35 cellular contexts compared by ENCODE assay signal in the genomic region with DNA sequence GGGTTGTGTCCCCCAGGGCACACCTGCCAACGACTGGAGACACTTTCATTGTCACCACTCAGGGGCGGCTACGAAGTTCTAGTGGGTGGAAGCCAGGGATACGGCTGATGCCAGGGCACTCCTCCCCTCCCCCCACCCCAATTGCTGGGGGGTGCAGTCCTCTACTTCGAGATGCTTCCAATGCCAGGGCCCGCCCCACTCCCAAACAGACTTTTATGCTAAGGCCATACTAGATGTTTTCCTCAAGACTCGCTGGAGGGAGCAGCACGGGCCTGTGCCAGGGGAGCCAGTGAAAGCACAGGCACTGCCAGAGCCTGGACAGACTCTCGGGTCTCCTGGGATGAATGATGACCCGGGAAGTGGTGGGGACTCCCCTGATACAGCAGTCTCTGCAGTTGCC.
DNase-seq lines count a peak whose midpoint lies in the region; ATAC-seq, FAIRE-seq and TF ChIP-seq lines count a peak whose summit lies in the region.
"Had no signal": no experiment of that assay in that cellular context is flagged by ENCODE, and none has a peak within 500 bp of the region (broad histone marks: within the 10 kb centered on the region; RNA-seq: fewer than 3 reads in every experiment).

No MANE protein-coding gene starts in this region.

- TF ChIP-seq CTCF in HepG2 (CRISPR knock-in tag; IDR thresholded peaks at IDR 0.05) = no peak
- no peak for TF ChIP-seq CTCF in PC-3 (conservative IDR thresholded peaks at IDR 0.05; ENCODE audit: low read depth, low read length)

- no peak overlapping the region for H2BK12ac ChIP-seq in neuronal stem cell (ENCODE audit: low read length)

- no peak overlapping the region for H2BK120ac ChIP-seq in neuronal stem cell (ENCODE audit: low read depth, low read length)

- peak overlapping the region; percentile 7 for H3K18ac ChIP-seq in neuronal stem cell (ENCODE audit: low read length)

- no peak overlapping the region for H2BK5ac ChIP-seq in neuronal stem cell (ENCODE audit: low read length)

- BruUV-seq in HepG2 (replicated peaks; lab: Mats Ljungman, UMichigan) = no TSS peak
- BruUV-seq in PC-3 (replicated peaks; lab: Mats Ljungman, UMichigan) = no TSS peak

- no peak for TF ChIP-seq EP300 in HepG2 (IDR thresholded peaks at IDR 0.05; ENCODE audit: low read depth in 2 of 2, low read length in 2 of 2)
- no peak for TF ChIP-seq EP300 in HepG2 (CRISPR knock-in tag; IDR thresholded peaks at IDR 0.05; ENCODE audit: borderline replicate concordance)

- H3K4me1 ChIP-seq in HepG2 (ENCODE audit: insufficient read depth, low read length) = peaks cover 9% of the 10 kb centered on the region; the same call in 1 of the 2 replicates
- H3K4me1 ChIP-seq in neuronal stem cell (ENCODE audit: control insufficient read depth in 2 of 2, insufficient read depth in 1 of 2, low read depth in 1 of 2, low read length in 2 of 2) = no peaks in the 10 kb centered on the region
- no peaks in the 10 kb centered on the region for H3K4me1 ChIP-seq in PC-3 (ENCODE audit: insufficient read depth, low read length)
- H3K4me1 ChIP-seq: BE2C; BLaER1; BLaER1 treated with 17β-estradiol and CSF1 and Interleukin-3, amounts not matched to agents 10 nM and 100 nM; Caco-2 had no signal

- H3K9me2 ChIP-seq in PC-3 (replicated peaks; ENCODE audit: low read length) = no peaks in the 10 kb centered on the region

- CTCF ChIA-PET in HepG2 (lab: Yijun Ruan, JAX; ENCODE audit: low intra/inter-chr PET ratio, low total read pairs) (no interaction called here), PC-3 (lab: Charles Lee) (no interaction called here)

- no peak overlapping the region for H4K91ac ChIP-seq in neuronal stem cell (ENCODE audit: low read depth, low read length, poor library complexity)

- intact Hi-C loops in HepG2 (cut with micrococcal nuclease; ENCODE audit: unreplicated experiment) = no loop called here
- intact Hi-C loops in PC-3 (cut with micrococcal nuclease) = no loop called here

- in situ Hi-C loops in HepG2 (cut with HindIII; ENCODE audit: extremely low pct_ligation_motif_present, low pct_unique_long_range_greater_than_20kb) = no loop called here

- POLR2A ChIA-PET in HepG2 (lab: Yijun Ruan, JAX) = interaction anchor here (0.8 kb wide), 1 partner anchor 12 kb away, joined by 4 read pairs; no protein-coding TSS in a partner anchor
- POLR2A ChIA-PET in PC-3 (lab: Charles Lee; ENCODE audit: unreplicated experiment) = no interaction called here

- H3K27ac ChIP-seq in HepG2 (ENCODE audit: extremely low read length, insufficient read depth, low read length) (no peak overlapping the region), neuronal stem cell (replicated peaks; ENCODE audit: low read length) (no peak overlapping the region), PC-3 (ENCODE audit: low read length) (no peak overlapping the region)
- H3K27ac ChIP-seq: 22Rv1; BLaER1; BLaER1 treated with 17β-estradiol and CSF1 and Interleukin-3, amounts not matched to agents 10 nM and 100 nM; C4-2B had no signal

- DNase-seq in HepG2 (ENCODE audit: low spot score) = no peak
- peak; percentile 64 for DNase-seq in mesenteric fat pad (ENCODE audit: low spot score)
- no peak for DNase-seq in neuronal stem cell (ENCODE audit: low spot score)
- DNase-seq in stimulated activated CD8-positive, alpha-beta memory T cell treated with anti-CD3 and anti-CD28 coated beads, Interleukin-4, amount 100 ng/mL, for 48 hours = peak; percentile 2
- no peak for DNase-seq in dedifferentiated amniotic fluid mesenchymal stem cell (ENCODE audit: extremely low spot score)
- DNase-seq in PC-3 = no peak
- no peak for DNase-seq in activated CD4-positive, alpha-beta T cell treated with anti-CD3 and anti-CD28 coated beads for 1 hour
- DNase-seq: 8988T; ACHN; AML-193; BE2C; C1 segment of cervical spinal cord; Caco-2; Calu3; CD4-positive, alpha-beta memory T cell; CD4-positive, alpha-beta T cell; CD4-positive, CD25-positive, alpha-beta regulatory T cell; CD8-positive, alpha-beta memory T cell; CD8-positive, alpha-beta T cell; COR-L47; DMS 273 treated with DMSO at 0.1 percent for 48 hours; DMS153; DMS53; DMS79; DMS79 treated with DMSO at 0.1 percent for 48 hours; DND-41; EL had no signal

- no peaks in the 10 kb centered on the region for H3K79me1 ChIP-seq in neuronal stem cell (ENCODE audit: low read depth, low read length)

- TF ChIP-seq POLR2A in HepG2 (IDR thresholded peaks at IDR 0.05; ENCODE audit: insufficient read depth in 1 of 2, low read depth in 2 of 2, low read length in 2 of 2) = no peak

- no peak overlapping the region for H3K4me3 ChIP-seq in HepG2 (replicated peaks in 1 of 3; ENCODE audit: insufficient read depth in 1 of 3, low read depth in 2 of 3, low read length in 3 of 3)
- no peak overlapping the region for H3K4me3 ChIP-seq in neuronal stem cell (ENCODE audit: low read length in 2 of 2)
- H3K4me3 ChIP-seq in PC-3 (ENCODE audit: low read length) = no peak overlapping the region
- H3K4me3 ChIP-seq: A549; BLaER1; BLaER1 treated with 17β-estradiol and CSF1 and Interleukin-3, amounts not matched to agents 10 nM and 100 nM had no signal

- no peaks in the 10 kb centered on the region for H3K36me3 ChIP-seq in HepG2 (replicated peaks in 1 of 2; ENCODE audit: control insufficient read depth in 1 of 2, insufficient read depth in 2 of 2, low read length in 2 of 2)
- H3K36me3 ChIP-seq in neuronal stem cell (replicated peaks in 1 of 2; ENCODE audit: control insufficient read depth in 2 of 2, insufficient read depth in 2 of 2, low read length in 2 of 2) = no peaks in the 10 kb centered on the region
- H3K36me3 ChIP-seq in PC-3 (ENCODE audit: low read depth, low read length) = no peaks in the 10 kb centered on the region
- H3K36me3 ChIP-seq: BE2C; BLaER1; BLaER1 treated with 17β-estradiol and CSF1 and Interleukin-3, amounts not matched to agents 10 nM and 100 nM had no signal

- no peak overlapping the region for H3K23ac ChIP-seq in neuronal stem cell (ENCODE audit: low read depth, low read length, poor library complexity)

- peak overlapping the region; percentile 18 for H2AK5ac ChIP-seq in neuronal stem cell (ENCODE audit: low read depth, low read length)

- H3K79me2 ChIP-seq in HepG2 (ENCODE audit: insufficient read depth, low read length) (no peaks in the 10 kb centered on the region), PC-3 (ENCODE audit: low read length) (no peaks in the 10 kb centered on the region)

- H3K4me2 ChIP-seq in HepG2 (ENCODE audit: low read depth, low read length) (no peak overlapping the region), neuronal stem cell (ENCODE audit: insufficient read depth, low read length, poor library complexity, severe bottlenecking) (no peak overlapping the region), PC-3 (ENCODE audit: low read length) (no peak overlapping the region)
- H3K4me2 ChIP-seq: A549; BLaER1; BLaER1 treated with 17β-estradiol and CSF1 and Interleukin-3, amounts not matched to agents 10 nM and 100 nM had no signal

- H4K20me1 ChIP-seq in HepG2 (ENCODE audit: insufficient read depth, low read length) (no peaks in the 10 kb centered on the region), PC-3 (ENCODE audit: low read length) (no peaks in the 10 kb centered on the region)
- H4K20me1 ChIP-seq: BLaER1; BLaER1 treated with 17β-estradiol and CSF1 and Interleukin-3, amounts not matched to agents 10 nM and 100 nM had no signal

- ATAC-seq in HepG2 (no peak), GM19035 (IDR thresholded peaks at IDR 0.05; ENCODE audit: unreplicated experiment) (no peak), PC-3 (no peak)
- ATAC-seq: A549; CD8-positive, alpha-beta T cell had no signal

- 96% methylated on average over 9 of the region's 10 CpGs for WGBS in HepG2 (ENCODE audit: low lambda C conversion rate)
- no CpG with 5 or more reads among the region's 10 CpGs for WGBS in neuronal stem cell (ENCODE audit: extremely low coverage in 2 of 2, insufficient read length in 2 of 2, insufficient replicate concordance in 1 of 2), 2 donors

- no peak for FAIRE-seq in HepG2 (lab: Jason Lieb, UNC)
- FAIRE-seq: A204.1, A549, D721Med had no signal

- H3F3A ChIP-seq in PC-3 (ENCODE audit: low read length, unreplicated experiment) = no peaks in the 10 kb centered on the region

- H3K9me3 ChIP-seq in HepG2 (ENCODE audit: low read length) (no peaks in the 10 kb centered on the region), neuronal stem cell (replicated peaks in 1 of 2; ENCODE audit: control insufficient read depth in 2 of 2, insufficient read depth in 1 of 2, low read depth in 1 of 2, low read length in 2 of 2) (no peaks in the 10 kb centered on the region), PC-3 (ENCODE audit: low read length) (no peaks in the 10 kb centered on the region)
- H3K9me3 ChIP-seq: A549, BE2C, BLaER1, Caco-2 had no signal

- H2AFZ ChIP-seq in HepG2 (ENCODE audit: low read length) (no peak overlapping the region), neuronal stem cell (ENCODE audit: low read length) (no peak overlapping the region), PC-3 (ENCODE audit: low read length) (no peak overlapping the region)

- no peak overlapping the region for H4K8ac ChIP-seq in neuronal stem cell (ENCODE audit: low read depth, low read length)

- no peak overlapping the region for H2BK15ac ChIP-seq in neuronal stem cell (ENCODE audit: low read length)

- no peak for TF ChIP-seq RAD21 in HepG2 (CRISPR knock-in tag; IDR thresholded peaks at IDR 0.05)

- H3K9ac ChIP-seq in HepG2 (ENCODE audit: insufficient read depth, low read depth, low read length) (no peak overlapping the region), neuronal stem cell (ENCODE audit: low read depth, low read length, poor library complexity) (no peak overlapping the region), PC-3 (ENCODE audit: low read length) (no peak overlapping the region)
- H3K9ac ChIP-seq: BLaER1; BLaER1 treated with 17β-estradiol and CSF1 and Interleukin-3, amounts not matched to agents 10 nM and 100 nM had no signal

- no peak overlapping the region for H3K4ac ChIP-seq in neuronal stem cell (ENCODE audit: low read length)

- H3K27me3 ChIP-seq in HepG2 (ENCODE audit: control insufficient read depth in 1 of 2, insufficient read depth in 2 of 2, low read length in 2 of 2) (no peaks in the 10 kb centered on the region), neuronal stem cell (ENCODE audit: control insufficient read depth in 3 of 3, insufficient read depth in 3 of 3, low read depth in 1 of 3, low read length in 3 of 3) (no peaks in the 10 kb centered on the region), PC-3 (ENCODE audit: low read length) (no peaks in the 10 kb centered on the region)
- H3K27me3 ChIP-seq: BE2C; BLaER1; BLaER1 treated with 17β-estradiol and CSF1 and Interleukin-3, amounts not matched to agents 10 nM and 100 nM had no signal

- H3K14ac ChIP-seq in neuronal stem cell (ENCODE audit: low read length) = no peak overlapping the region

TF ChIP-seq in HepG2, 621 proteins besides CTCF, POLR2A, EP300 and RAD21:
- TF ChIP-seq ZNF768 (CRISPR knock-in tag; IDR thresholded peaks at IDR 0.05) (no peak), ZZZ3 (CRISPR knock-in tag; IDR thresholded peaks at IDR 0.05; ENCODE audit: borderline replicate concordance) (peak; percentile 41; the same call in 1 of the 2 replicates), ZNF720 (CRISPR knock-in tag; IDR thresholded peaks at IDR 0.05) (no peak)
TF ChIP-seq in HepG2: peak in this region for 1.

Comparison
In these comparisons a context has a peak if more than half of its experiments do, and no peak if none do; other contexts are left out.
1. DNase-seq: peak in mesenteric fat pad (single experiment) and stimulated activated CD8-positive, alpha-beta memory T cell treated with anti-CD3 and anti-CD28 coated beads, Interleukin-4, amount 100 ng/mL, for 48 hours (single experiment); none in HepG2 (single experiment), neuronal stem cell (single experiment), dedifferentiated amniotic fluid mesenchymal stem cell (single experiment), PC-3 (single experiment) and activated CD4-positive, alpha-beta T cell treated with anti-CD3 and anti-CD28 coated beads for 1 hour (single experiment).